ENCODE assay signal across 1 cellular context in genomic region chr1:148402152-148403084, GRCh38.
TF ChIP-seq lines count a peak whose summit lies in the region.

No MANE protein-coding gene starts in this region.

TF ChIP-seq in GM12878, 131 proteins besides CTCF, POLR2A, EP300 and RAD21 (continued from another document):
- TF ChIP-seq E4F1 (IDR thresholded peaks at IDR 0.05; ENCODE audit: borderline replicate concordance, partially characterized antibody) = peak; percentile 57
- peak; percentile 22; the same call in 1 of the 2 replicates for TF ChIP-seq SPI1 (IDR thresholded peaks at IDR 0.05; ENCODE audit: borderline replicate concordance, insufficient read depth, low read depth, low read length)
- TF ChIP-seq ATF2 (IDR thresholded peaks at IDR 0.05; ENCODE audit: low read length) = peak; percentile 59; the same call in 1 of the 2 replicates
- TF ChIP-seq ATF7 (IDR thresholded peaks at IDR 0.05; ENCODE audit: low read depth) = peak; percentile 78
- peak; percentile 54 for TF ChIP-seq IKZF1 (conservative IDR thresholded peaks at IDR 0.05)
- TF ChIP-seq, protein P1, sequence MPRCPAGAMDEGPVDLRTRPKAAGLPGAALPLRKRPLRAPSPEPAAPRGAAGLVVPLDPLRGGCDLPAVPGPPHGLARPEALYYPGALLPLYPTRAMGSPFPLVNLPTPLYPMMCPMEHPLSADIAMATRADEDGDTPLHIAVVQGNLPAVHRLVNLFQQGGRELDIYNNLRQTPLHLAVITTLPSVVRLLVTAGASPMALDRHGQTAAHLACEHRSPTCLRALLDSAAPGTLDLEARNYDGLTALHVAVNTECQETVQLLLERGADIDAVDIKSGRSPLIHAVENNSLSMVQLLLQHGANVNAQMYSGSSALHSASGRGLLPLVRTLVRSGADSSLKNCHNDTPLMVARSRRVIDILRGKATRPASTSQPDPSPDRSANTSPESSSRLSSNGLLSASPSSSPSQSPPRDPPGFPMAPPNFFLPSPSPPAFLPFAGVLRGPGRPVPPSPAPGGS (IDR thresholded peaks at IDR 0.05; ENCODE audit: borderline replicate concordance, insufficient read depth, low read depth, low read length, poor library complexity, severe bottlenecking) = peak; percentile 75
- TF ChIP-seq POU2F2 (IDR thresholded peaks at IDR 0.05; ENCODE audit: borderline replicate concordance, low read depth, low read length) = peak; percentile 98
- peak in 1 of 2 experiments; percentile 54; a peak in 1 of 3 replicates for TF ChIP-seq EGR1 (IDR thresholded peaks at IDR 0.05; ENCODE audit: borderline replicate concordance in 1 of 2, low read depth in 2 of 2, low read length in 2 of 2)
- peak; percentile 100 for TF ChIP-seq ZBED1 (IDR thresholded peaks at IDR 0.05; ENCODE audit: borderline replicate concordance)
- TF ChIP-seq TCF7 (IDR thresholded peaks at IDR 0.05; ENCODE audit: borderline replicate concordance) = peak; percentile 71; the same call in 1 of the 2 replicates
- TF ChIP-seq CREM (IDR thresholded peaks at IDR 0.05; ENCODE audit: low read depth) = peak; percentile 66
- TF ChIP-seq PBX3 (IDR thresholded peaks at IDR 0.05; ENCODE audit: insufficient replicate concordance, low read depth, low read length) = peak; percentile 10
- TF ChIP-seq PAX5 (IDR thresholded peaks at IDR 0.05; ENCODE audit: borderline replicate concordance, low read depth, low read length) = peak; percentile 52; the same call in 1 of the 2 replicates
- TF ChIP-seq SMAD5 (IDR thresholded peaks at IDR 0.05; ENCODE audit: low read depth) = peak; percentile 99
- TF ChIP-seq, protein P2, sequence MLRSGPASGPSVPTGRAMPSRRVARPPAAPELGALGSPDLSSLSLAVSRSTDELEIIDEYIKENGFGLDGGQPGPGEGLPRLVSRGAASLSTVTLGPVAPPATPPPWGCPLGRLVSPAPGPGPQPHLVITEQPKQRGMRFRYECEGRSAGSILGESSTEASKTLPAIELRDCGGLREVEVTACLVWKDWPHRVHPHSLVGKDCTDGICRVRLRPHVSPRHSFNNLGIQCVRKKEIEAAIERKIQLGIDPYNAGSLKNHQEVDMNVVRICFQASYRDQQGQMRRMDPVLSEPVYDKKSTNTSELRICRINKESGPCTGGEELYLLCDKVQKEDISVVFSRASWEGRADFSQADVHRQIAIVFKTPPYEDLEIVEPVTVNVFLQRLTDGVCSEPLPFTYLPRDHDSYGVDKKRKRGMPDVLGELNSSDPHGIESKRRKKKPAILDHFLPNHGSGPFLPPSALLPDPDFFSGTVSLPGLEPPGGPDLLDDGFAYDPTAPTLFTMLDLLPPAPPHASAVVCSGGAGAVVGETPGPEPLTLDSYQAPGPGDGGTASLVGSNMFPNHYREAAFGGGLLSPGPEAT (IDR thresholded peaks at IDR 0.05; ENCODE audit: low read depth) = peak; percentile 30; the same call in 1 of the 2 replicates
- peak; percentile 92 for TF ChIP-seq BACH1 (IDR thresholded peaks at IDR 0.05; ENCODE audit: borderline replicate concordance)
- TF ChIP-seq MEF2A (IDR thresholded peaks at IDR 0.05; ENCODE audit: insufficient read depth, low read depth, low read length) = peak; percentile 70
- TF ChIP-seq, protein P3, sequence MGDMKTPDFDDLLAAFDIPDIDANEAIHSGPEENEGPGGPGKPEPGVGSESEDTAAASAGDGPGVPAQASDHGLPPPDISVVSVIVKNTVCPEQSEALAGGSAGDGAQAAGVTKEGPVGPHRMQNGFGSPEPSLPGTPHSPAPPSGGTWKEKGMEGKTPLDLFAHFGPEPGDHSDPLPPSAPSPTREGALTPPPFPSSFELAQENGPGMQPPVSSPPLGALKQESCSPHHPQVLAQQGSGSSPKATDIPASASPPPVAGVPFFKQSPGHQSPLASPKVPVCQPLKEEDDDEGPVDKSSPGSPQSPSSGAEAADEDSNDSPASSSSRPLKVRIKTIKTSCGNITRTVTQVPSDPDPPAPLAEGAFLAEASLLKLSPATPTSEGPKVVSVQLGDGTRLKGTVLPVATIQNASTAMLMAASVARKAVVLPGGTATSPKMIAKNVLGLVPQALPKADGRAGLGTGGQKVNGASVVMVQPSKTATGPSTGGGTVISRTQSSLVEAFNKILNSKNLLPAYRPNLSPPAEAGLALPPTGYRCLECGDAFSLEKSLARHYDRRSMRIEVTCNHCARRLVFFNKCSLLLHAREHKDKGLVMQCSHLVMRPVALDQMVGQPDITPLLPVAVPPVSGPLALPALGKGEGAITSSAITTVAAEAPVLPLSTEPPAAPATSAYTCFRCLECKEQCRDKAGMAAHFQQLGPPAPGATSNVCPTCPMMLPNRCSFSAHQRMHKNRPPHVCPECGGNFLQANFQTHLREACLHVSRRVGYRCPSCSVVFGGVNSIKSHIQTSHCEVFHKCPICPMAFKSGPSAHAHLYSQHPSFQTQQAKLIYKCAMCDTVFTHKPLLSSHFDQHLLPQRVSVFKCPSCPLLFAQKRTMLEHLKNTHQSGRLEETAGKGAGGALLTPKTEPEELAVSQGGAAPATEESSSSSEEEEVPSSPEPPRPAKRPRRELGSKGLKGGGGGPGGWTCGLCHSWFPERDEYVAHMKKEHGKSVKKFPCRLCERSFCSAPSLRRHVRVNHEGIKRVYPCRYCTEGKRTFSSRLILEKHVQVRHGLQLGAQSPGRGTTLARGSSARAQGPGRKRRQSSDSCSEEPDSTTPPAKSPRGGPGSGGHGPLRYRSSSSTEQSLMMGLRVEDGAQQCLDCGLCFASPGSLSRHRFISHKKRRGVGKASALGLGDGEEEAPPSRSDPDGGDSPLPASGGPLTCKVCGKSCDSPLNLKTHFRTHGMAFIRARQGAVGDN (IDR thresholded peaks at IDR 0.05) = peak; percentile 56
- TF ChIP-seq BMI1 (IDR thresholded peaks at IDR 0.05; ENCODE audit: borderline replicate concordance) = peak; percentile 68; the same call in 1 of the 2 replicates
- TF ChIP-seq IKZF2 (IDR thresholded peaks at IDR 0.05) = peak; percentile 42 to 51; a peak in 2 of 4 replicates
- TF ChIP-seq BHLHE40 (IDR thresholded peaks at IDR 0.05; ENCODE audit: borderline replicate concordance in 1 of 2, low read depth in 2 of 2, low read length in 1 of 2) = peak; percentile 6 to 75; a peak in 1 of 4 replicates
- TF ChIP-seq, protein P4, sequence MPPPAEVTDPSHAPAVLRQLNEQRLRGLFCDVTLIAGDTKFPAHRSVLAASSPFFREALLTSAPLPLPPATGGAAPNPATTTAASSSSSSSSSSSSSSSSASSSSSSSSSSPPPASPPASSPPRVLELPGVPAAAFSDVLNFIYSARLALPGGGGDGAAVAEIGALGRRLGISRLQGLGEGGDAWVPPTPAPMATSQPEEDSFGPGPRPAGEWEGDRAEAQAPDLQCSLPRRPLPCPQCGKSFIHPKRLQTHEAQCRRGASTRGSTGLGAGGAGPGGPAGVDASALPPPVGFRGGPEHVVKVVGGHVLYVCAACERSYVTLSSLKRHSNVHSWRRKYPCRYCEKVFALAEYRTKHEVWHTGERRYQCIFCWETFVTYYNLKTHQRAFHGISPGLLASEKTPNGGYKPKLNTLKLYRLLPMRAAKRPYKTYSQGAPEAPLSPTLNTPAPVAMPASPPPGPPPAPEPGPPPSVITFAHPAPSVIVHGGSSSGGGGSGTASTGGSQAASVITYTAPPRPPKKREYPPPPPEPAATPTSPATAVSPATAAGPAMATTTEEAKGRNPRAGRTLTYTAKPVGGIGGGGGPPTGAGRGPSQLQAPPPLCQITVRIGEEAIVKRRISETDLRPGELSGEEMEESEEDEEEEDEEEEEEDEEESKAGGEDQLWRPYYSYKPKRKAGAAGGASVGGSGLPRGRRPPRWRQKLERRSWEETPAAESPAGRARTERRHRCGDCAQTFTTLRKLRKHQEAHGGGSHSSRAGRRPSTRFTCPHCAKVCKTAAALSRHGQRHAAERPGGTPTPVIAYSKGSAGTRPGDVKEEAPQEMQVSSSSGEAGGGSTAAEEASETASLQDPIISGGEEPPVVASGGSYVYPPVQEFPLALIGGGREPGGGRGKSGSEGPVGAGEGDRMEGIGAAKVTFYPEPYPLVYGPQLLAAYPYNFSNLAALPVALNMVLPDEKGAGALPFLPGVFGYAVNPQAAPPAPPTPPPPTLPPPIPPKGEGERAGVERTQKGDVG (CRISPR knock-in tag; IDR thresholded peaks at IDR 0.05) = peak; percentile 89
- TF ChIP-seq NR2F1 (conservative IDR thresholded peaks at IDR 0.05) = peak; percentile 34; the same call in 1 of the 2 replicates
- peak; percentile 50; the same call in 1 of the 2 replicates for TF ChIP-seq FOXM1 (IDR thresholded peaks at IDR 0.05; ENCODE audit: low read depth, low read length)
- TF ChIP-seq, protein P5, sequence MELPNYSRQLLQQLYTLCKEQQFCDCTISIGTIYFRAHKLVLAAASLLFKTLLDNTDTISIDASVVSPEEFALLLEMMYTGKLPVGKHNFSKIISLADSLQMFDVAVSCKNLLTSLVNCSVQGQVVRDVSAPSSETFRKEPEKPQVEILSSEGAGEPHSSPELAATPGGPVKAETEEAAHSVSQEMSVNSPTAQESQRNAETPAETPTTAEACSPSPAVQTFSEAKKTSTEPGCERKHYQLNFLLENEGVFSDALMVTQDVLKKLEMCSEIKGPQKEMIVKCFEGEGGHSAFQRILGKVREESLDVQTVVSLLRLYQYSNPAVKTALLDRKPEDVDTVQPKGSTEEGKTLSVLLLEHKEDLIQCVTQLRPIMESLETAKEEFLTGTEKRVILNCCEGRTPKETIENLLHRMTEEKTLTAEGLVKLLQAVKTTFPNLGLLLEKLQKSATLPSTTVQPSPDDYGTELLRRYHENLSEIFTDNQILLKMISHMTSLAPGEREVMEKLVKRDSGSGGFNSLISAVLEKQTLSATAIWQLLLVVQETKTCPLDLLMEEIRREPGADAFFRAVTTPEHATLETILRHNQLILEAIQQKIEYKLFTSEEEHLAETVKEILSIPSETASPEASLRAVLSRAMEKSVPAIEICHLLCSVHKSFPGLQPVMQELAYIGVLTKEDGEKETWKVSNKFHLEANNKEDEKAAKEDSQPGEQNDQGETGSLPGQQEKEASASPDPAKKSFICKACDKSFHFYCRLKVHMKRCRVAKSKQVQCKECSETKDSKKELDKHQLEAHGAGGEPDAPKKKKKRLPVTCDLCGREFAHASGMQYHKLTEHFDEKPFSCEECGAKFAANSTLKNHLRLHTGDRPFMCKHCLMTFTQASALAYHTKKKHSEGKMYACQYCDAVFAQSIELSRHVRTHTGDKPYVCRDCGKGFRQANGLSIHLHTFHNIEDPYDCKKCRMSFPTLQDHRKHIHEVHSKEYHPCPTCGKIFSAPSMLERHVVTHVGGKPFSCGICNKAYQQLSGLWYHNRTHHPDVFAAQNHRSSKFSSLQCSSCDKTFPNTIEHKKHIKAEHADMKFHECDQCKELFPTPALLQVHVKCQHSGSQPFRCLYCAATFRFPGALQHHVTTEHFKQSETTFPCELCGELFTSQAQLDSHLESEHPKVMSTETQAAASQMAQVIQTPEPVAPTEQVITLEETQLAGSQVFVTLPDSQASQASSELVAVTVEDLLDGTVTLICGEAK (IDR thresholded peaks at IDR 0.05; ENCODE audit: borderline replicate concordance) = peak; percentile 72; the same call in 1 of the 2 replicates
- peak; percentile 100 for TF ChIP-seq CBFB (IDR thresholded peaks at IDR 0.05; ENCODE audit: low read depth)
- TF ChIP-seq PML (IDR thresholded peaks at IDR 0.05; ENCODE audit: low read length) = peak; percentile 100
- TF ChIP-seq SMAD1 (IDR thresholded peaks at IDR 0.05; ENCODE audit: low read depth, partially characterized antibody) = peak; percentile 85
- TF ChIP-seq YY1 (IDR thresholded peaks at IDR 0.05; ENCODE audit: low read depth, low read length) = peak; percentile 65
- TF ChIP-seq BCL11A (IDR thresholded peaks at IDR 0.05; ENCODE audit: low read depth, low read length) = peak; percentile 70; the same call in 1 of the 2 replicates
- TF ChIP-seq TCF3 (IDR thresholded peaks at IDR 0.05; ENCODE audit: borderline replicate concordance, insufficient read depth, low read depth, low read length) = peak; percentile 76; the same call in 1 of the 2 replicates
- TF ChIP-seq NFIC (IDR thresholded peaks at IDR 0.05; ENCODE audit: low read depth, low read length) = peak; percentile 61; the same call in 1 of the 2 replicates
- peak; percentile 97; the same call in 1 of the 2 replicates for TF ChIP-seq MTA3 (IDR thresholded peaks at IDR 0.05; ENCODE audit: borderline replicate concordance, low read length)
- peak; percentile 86; the same call in 1 of the 2 replicates for TF ChIP-seq NBN (IDR thresholded peaks at IDR 0.05)
- peak; percentile 90; the same call in 1 of the 2 replicates for TF ChIP-seq TARDBP (IDR thresholded peaks at IDR 0.05; ENCODE audit: borderline replicate concordance)
- TF ChIP-seq TCF12 (IDR thresholded peaks at IDR 0.05; ENCODE audit: low read depth, low read length) = peak; percentile 61; the same call in 1 of the 2 replicates
- peak; percentile 37 for TF ChIP-seq MTA2 (IDR thresholded peaks at IDR 0.05; ENCODE audit: low read depth)
TF ChIP-seq in GM12878: peak in this region for 45; not testable (repeated sequence) for 86.
